22 cellular contexts compared by ENCODE assay signal in the genomic region with DNA sequence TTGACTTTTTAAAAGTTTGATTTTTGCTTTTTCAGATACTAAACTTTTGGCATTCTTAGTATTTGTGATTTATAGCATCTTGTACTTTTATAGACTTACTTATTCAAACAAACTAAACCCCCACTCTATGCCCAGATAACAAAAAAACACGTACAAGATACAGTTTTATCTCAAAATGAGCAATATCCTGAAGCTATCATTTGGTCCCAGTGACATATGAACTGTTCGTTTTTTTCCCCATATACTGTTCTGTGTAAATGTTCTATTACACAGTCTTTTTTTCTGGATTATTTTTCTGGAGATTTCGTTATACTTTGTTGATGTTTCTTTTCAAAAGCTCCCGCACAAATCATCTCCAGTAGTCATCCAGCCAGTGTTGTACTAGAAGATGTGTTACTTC. TPM values are rescaled to one million over a fixed set of nuclear protein-coding genes. Genes with fewer than 3 reads are reported as not detected.
DNase-seq lines count a peak whose midpoint lies in the region; ATAC-seq, FAIRE-seq and TF ChIP-seq lines count a peak whose summit lies in the region.
"Had no signal": no experiment of that assay in that cellular context is flagged by ENCODE, and none has a peak within 500 bp of the region (broad histone marks: within the 10 kb centered on the region; RNA-seq: fewer than 3 reads in every experiment).

No MANE protein-coding gene starts in this region.

- H3K9ac ChIP-seq in K562 (ENCODE audit: insufficient read depth in 1 of 2, low read depth in 2 of 2, low read length in 2 of 2), result no peak overlapping the region
- H3K9ac ChIP-seq in smooth muscle cell (ENCODE audit: low read depth), result peak overlapping the region; percentile 4

- H3K4me3 ChIP-seq in K562 (no peak overlapping the region), lower lobe of right lung (no peak overlapping the region), smooth muscle cell (no peak overlapping the region), dorsolateral prefrontal cortex (no peak overlapping the region)
- H3K4me3 ChIP-seq: GM23338 had no signal

- no peak for FAIRE-seq in K562 (lab: Jason Lieb, UNC)
- FAIRE-seq: G401.6, GM12891 had no signal

- TF ChIP-seq CTCF in HFFc6 (IDR thresholded peaks at IDR 0.05), result no peak
- no peak for TF ChIP-seq CTCF in K562 (IDR thresholded peaks at IDR 0.05 in 2 of 3, conservative IDR thresholded peaks at IDR 0.05 in 1 of 3; ENCODE audit: insufficient read depth in 2 of 3, low read depth in 1 of 3, low read length in 3 of 3)
- no peak for TF ChIP-seq CTCF in lower lobe of right lung (IDR thresholded peaks at IDR 0.05)
- no peak for TF ChIP-seq CTCF in smooth muscle cell (IDR thresholded peaks at IDR 0.05; ENCODE audit: borderline replicate concordance, insufficient read depth, poor library complexity, severe bottlenecking)
- no peak for TF ChIP-seq CTCF in dorsolateral prefrontal cortex (IDR thresholded peaks at IDR 0.05 in 54 of 56, conservative IDR thresholded peaks at IDR 0.05 in 2 of 56; ENCODE audit: low read depth in 1 of 56, partially characterized antibody in 56 of 56)

- H3K4me1 ChIP-seq in K562 (replicated peaks in 1 of 2; ENCODE audit: control insufficient read depth in 2 of 2, insufficient read depth in 2 of 2, low read length in 2 of 2) (peaks cover 9 to 37% of the 10 kb centered on the region in 2 experiments; a peak in 4 of 5 replicates), lower lobe of right lung (peaks cover 24% of the 10 kb centered on the region), smooth muscle cell (ENCODE audit: low read depth) (peaks cover 8% of the 10 kb centered on the region)

- H4K20me1 ChIP-seq in K562 (replicated peaks; ENCODE audit: control insufficient read depth, insufficient read depth, low read length) (no peaks in the 10 kb centered on the region), smooth muscle cell (ENCODE audit: low read depth) (no peaks in the 10 kb centered on the region)

- peak overlapping the region; percentile 32 for H3K27ac Mint-ChIP-seq in HFFc6
- H3K27ac Mint-ChIP-seq: activated naive CD4-positive, alpha-beta T cell treated with anti-CD3 and anti-CD28 coated beads, Interleukin-2, amount 50 U/mL, for 72 hours; GM23338; stimulated activated naive B cell treated with anti-CD40 and anti-IgM and Interleukin-4, amounts not matched to agents 10 μg/mL and 1 μg/mL and 100 μg/mL, for 72 hours had no signal

- H3K9me3 ChIP-seq in K562 (replicated peaks; ENCODE audit: control insufficient read depth, insufficient read depth, low read depth, low read length), result no peaks in the 10 kb centered on the region
- no peaks in the 10 kb centered on the region for H3K9me3 ChIP-seq in lower lobe of right lung
- no peaks in the 10 kb centered on the region for H3K9me3 ChIP-seq in smooth muscle cell (replicated peaks; ENCODE audit: low read depth)
- H3K9me3 ChIP-seq: Caco-2 had no signal

- H3K4me1 Mint-ChIP-seq in HFFc6 (ENCODE audit: low read depth), result peaks cover 51% of the 10 kb centered on the region

- no peaks in the 10 kb centered on the region for H3K36me3 Mint-ChIP-seq in HFFc6 (ENCODE audit: low read depth)
- H3K36me3 Mint-ChIP-seq: activated naive CD4-positive, alpha-beta T cell treated with anti-CD3 and anti-CD28 coated beads, Interleukin-2, amount 50 U/mL, for 72 hours; stimulated activated naive B cell treated with anti-CD40 and anti-IgM and Interleukin-4, amounts not matched to agents 10 μg/mL and 1 μg/mL and 100 μg/mL, for 72 hours had no signal

- H3K27ac ChIP-seq in K562 (ENCODE audit: extremely low read depth, low read depth, low read length) (no peak overlapping the region), lower lobe of right lung (peak overlapping the region; percentile 51), smooth muscle cell (ENCODE audit: low read depth) (peak overlapping the region; percentile 73), dorsolateral prefrontal cortex (peak overlapping the region in 8 of 59 donors; percentile 7 to 60 (median 30))

- no TSS peak for BruUV-seq in K562 (replicated peaks; lab: Mats Ljungman, UMichigan)

- in situ Hi-C loops in K562 (cut with MboI), result no loop called here

- no peaks in the 10 kb centered on the region for H3K36me3 ChIP-seq in K562 (ENCODE audit: control insufficient read depth, insufficient read depth, low read length)
- no peaks in the 10 kb centered on the region for H3K36me3 ChIP-seq in lower lobe of right lung
- H3K36me3 ChIP-seq in smooth muscle cell (ENCODE audit: low read depth), result no peaks in the 10 kb centered on the region

- POLR2A ChIA-PET in K562 (lab: Yijun Ruan, JAX), result interaction anchor here (0.6 to 1.1 kb wide), 3 partner anchors 11 to 53 kb away, joined by 3 to 4 read pairs (median 3); a partner anchor contains a TSS

- DNase-seq in HFFc6 (no peak), K562 (ENCODE audit: extremely low read depth in 1 of 4, low spot score in 3 of 4) (no peak), lower lobe of right lung (no peak), smooth muscle cell (lab: John Stamatoyannopoulos, UW; ENCODE audit: unreplicated experiment) (no peak), MV-4-11 (lab: John Stamatoyannopoulos, UW) (no peak), dorsolateral prefrontal cortex (no peak)
- no peak for DNase-seq in activated effector memory CD4-positive, alpha-beta T cell treated with anti-CD3 and anti-CD28 coated beads, Interleukin-2, amount 50 U/mL, for 16 hours
- DNase-seq: activated CD4-positive, alpha-beta T cell treated with anti-CD3 and anti-CD28 coated beads, Interleukin-2, amount 50 U/mL, for 48 hours; activated T-cell treated with anti-CD3 and anti-CD28 coated beads, Interleukin-2, amount 50 U/mL, for 4 hours; central memory CD4-positive, alpha-beta T cell; glutamatergic neuron; KG1; NCI-H1092 treated with DMSO at 0.1 percent for 48 hours; NCI-H2171; NCI-H774; stimulated activated naive B cell treated with anti-CD40 and anti-IgM and Interleukin-4, amounts not matched to agents 10 μg/mL and 1 μg/mL and 100 μg/mL, for 72 hours had no signal

- H3K27me3 Mint-ChIP-seq in HFFc6 (ENCODE audit: insufficient read depth), result peaks cover 3% of the 10 kb centered on the region; the same call in 1 of the 2 replicates
- H3K27me3 Mint-ChIP-seq: stimulated activated naive B cell treated with anti-CD40 and anti-IgM and Interleukin-4, amounts not matched to agents 10 μg/mL and 1 μg/mL and 100 μg/mL, for 72 hours had no signal

- H2AFZ ChIP-seq in K562 (ENCODE audit: low read depth, low read length) (no peak overlapping the region), smooth muscle cell (ENCODE audit: low read depth) (no peak overlapping the region)
- H2AFZ ChIP-seq: GM23338 had no signal

- intact Hi-C loops in K562 (cut with micrococcal nuclease) (no loop called here), lower lobe of right lung (cut with DNase I) (no loop called here), dorsolateral prefrontal cortex (cut with DNase I) (no loop called here)

- peaks cover 31% of the 10 kb centered on the region for H3F3A ChIP-seq in smooth muscle cell (ENCODE audit: low read depth)

- CTCF ChIA-PET in K562 (lab: Yijun Ruan, JAX; ENCODE audit: low intra/inter-chr PET ratio), result no interaction called here

- H3K9me1 ChIP-seq in K562 (ENCODE audit: control insufficient read depth, insufficient read depth, low read length), result no peaks in the 10 kb centered on the region

- H3K4me2 ChIP-seq in K562 (ENCODE audit: insufficient read depth, low read length) (no peak overlapping the region), smooth muscle cell (peak overlapping the region; percentile 68)
- H3K4me2 ChIP-seq: GM23338 had no signal

- TF ChIP-seq POLR2A in K562 (conservative IDR thresholded peaks at IDR 0.05), result no peak

- peak overlapping the region; percentile 16; the same call in 1 of the 2 replicates for H3K4me3 Mint-ChIP-seq in HFFc6
- H3K4me3 Mint-ChIP-seq: activated T-cell treated with anti-CD3 and anti-CD28 coated beads, Interleukin-2, amount 50 U/mL, for 4 hours; GM23338; stimulated activated naive B cell treated with anti-CD40 and anti-IgM and Interleukin-4, amounts not matched to agents 10 μg/mL and 1 μg/mL and 100 μg/mL, for 72 hours had no signal

- WGBS in K562 (ENCODE audit: insufficient coverage, low coverage, missing lambda C conversion rate), result 3% methylated on average over 4 of the region's 4 CpGs
- WGBS in smooth muscle cell (ENCODE audit: low lambda C conversion rate), result 40% methylated on average over 4 of the region's 4 CpGs

- H3K79me2 ChIP-seq in K562 (ENCODE audit: control insufficient read depth, insufficient read depth, low read length), result no peaks in the 10 kb centered on the region
- H3K79me2 ChIP-seq in smooth muscle cell (ENCODE audit: low read depth), result peaks cover 34% of the 10 kb centered on the region

- H3K27me3 ChIP-seq in K562 (ENCODE audit: control insufficient read depth in 2 of 2, insufficient read depth in 2 of 2, low read length in 2 of 2), result no peaks in the 10 kb centered on the region
- H3K27me3 ChIP-seq in lower lobe of right lung (ENCODE audit: low read depth), result no peaks in the 10 kb centered on the region
- H3K27me3 ChIP-seq in smooth muscle cell (ENCODE audit: low read depth), result no peaks in the 10 kb centered on the region
- H3K27me3 ChIP-seq in dorsolateral prefrontal cortex, result no peaks in the 10 kb centered on the region

- TF ChIP-seq RAD21 in K562 (CRISPR knock-in tag; conservative IDR thresholded peaks at IDR 0.05 in 1 of 2, IDR thresholded peaks at IDR 0.05 in 1 of 2), result no peak

- ATAC-seq in K562, result no peak
- no peak for ATAC-seq in lower lobe of right lung
- ATAC-seq in GM18907 (IDR thresholded peaks at IDR 0.05; ENCODE audit: unreplicated experiment), result no peak
- ATAC-seq: activated naive CD4-positive, alpha-beta T cell treated with anti-CD3 and anti-CD28 coated beads, Interleukin-2, amount 50 U/mL, for 72 hours; activated T-cell treated with anti-CD3 and anti-CD28 coated beads, Interleukin-2, amount 50 U/mL, for 4 hours; GM23338; stimulated activated naive B cell treated with anti-CD40 and anti-IgM and Interleukin-4, amounts not matched to agents 10 μg/mL and 1 μg/mL and 100 μg/mL, for 72 hours had no signal

- H3K9me3 Mint-ChIP-seq in HFFc6, result no peaks in the 10 kb centered on the region
- H3K9me3 Mint-ChIP-seq: activated naive CD4-positive, alpha-beta T cell treated with anti-CD3 and anti-CD28 coated beads, Interleukin-2, amount 50 U/mL, for 72 hours; activated T-cell treated with anti-CD3 and anti-CD28 coated beads, Interleukin-2, amount 50 U/mL, for 4 hours; GM23338; stimulated activated naive B cell treated with anti-CD40 and anti-IgM and Interleukin-4, amounts not matched to agents 10 μg/mL and 1 μg/mL and 100 μg/mL, for 72 hours had no signal

- no peak for TF ChIP-seq EP300 in K562 (IDR thresholded peaks at IDR 0.05; ENCODE audit: low read length)

RNA-seq across cellular contexts. Expression of a gene that starts 27.3 kb away (rescaled TPM):
- 100 to 1,000 TPM; 161 to 219 (median 188) TPM for total RNA-seq in HFFc6 (2021; fragmentation: NEBNext Ultra II Directional; extraction: Animal tissue kit (Norgen Biotek cat#: 25700))
- total RNA-seq in K562 (2011; cell fraction: chromatin; rRNA removed; ENCODE audit: low replicate concordance), result 69.8 and 104 TPM in 2 replicates
- 129 and 134 TPM in 2 replicates for total RNA-seq in K562 (2011; cell fraction: nucleolus; rRNA removed)
- total RNA-seq in K562 (2011; cell fraction: nucleoplasm; rRNA removed), result 110 and 125 TPM in 2 replicates
- total RNA-seq in K562 (2014; rRNA removed) (24.7 and 26.4 TPM in 2 replicates), K562 (2014; rRNA removed; fragmentation: Illumina TruSeq; extraction: Trizol) (40.2 and 47.5 TPM in 2 replicates), K562 (2015; rRNA removed; fragmentation: Illumina TruSeq; extraction: Trizol) (32.5 and 34.7 TPM in 2 replicates), K562 (2021) (43.1 and 48.8 TPM in 2 replicates), lower lobe of right lung (133 TPM), smooth muscle cell (84.9 and 96.0 TPM in 2 replicates), dorsolateral prefrontal cortex (100 to 1,000 TPM; 107 to 236 (median 191) TPM)
- polyA plus RNA-seq in K562 (2011; rRNA removed) (107 and 130 TPM in 2 replicates), K562 (2014; fragmentation: Illumina TruSeq; extraction: Trizol) (55.6 and 58.3 TPM in 2 replicates), K562 (2014; fragmentation: Nextera tagmentation; extraction: Ambion mirVana) (10 to 100 TPM; 73.1 to 93.2 TPM), K562 (2014; rRNA removed) (34.7 and 38.6 TPM in 2 replicates), smooth muscle cell (99.5 and 106 TPM in 2 replicates)
- polyA plus RNA-seq in K562 (2011; cell fraction: cytosol; rRNA removed), result 115 and 165 TPM in 2 replicates
- 76.3 and 79.4 TPM in 2 replicates for polyA plus RNA-seq in K562 (2011; cell fraction: nucleus; rRNA removed)
- 42.5 and 62.4 TPM in 2 replicates for polyA plus RNA-seq in K562 (2012)
- polyA minus RNA-seq in K562 (2011; rRNA and poly(A)+ RNA removed), result 202 and 263 TPM in 2 replicates
- 83.5 and 95.9 TPM in 2 replicates for polyA minus RNA-seq in K562 (2011; cell fraction: cytosol; rRNA and poly(A)+ RNA removed)
- polyA minus RNA-seq in K562 (2011; cell fraction: nucleus; rRNA and poly(A)+ RNA removed), result 25.7 and 39.3 TPM in 2 replicates

RNA-seq across cellular contexts. Expression of a gene that starts 33.3 kb away (rescaled TPM):
- total RNA-seq in HFFc6 (2021; fragmentation: NEBNext Ultra II Directional; extraction: Animal tissue kit (Norgen Biotek cat#: 25700)), result 10 to 100 TPM; 35.5 to 57.6 (median 52.0) TPM
- total RNA-seq in K562 (2011; cell fraction: chromatin; rRNA removed; ENCODE audit: low replicate concordance), result 1.0 TPM in 1 of 2 replicates, not detected in the other
- 0.83 and 0.92 TPM in 2 replicates for total RNA-seq in K562 (2011; cell fraction: nucleolus; rRNA removed)
- total RNA-seq in K562 (2011; cell fraction: nucleoplasm; rRNA removed), result 0.59 and 0.92 TPM in 2 replicates
- total RNA-seq in K562 (2014; rRNA removed) (4.9 and 7.4 TPM in 2 replicates), K562 (2014; rRNA removed; fragmentation: Illumina TruSeq; extraction: Trizol) (1.6 and 2.9 TPM in 2 replicates), K562 (2015; rRNA removed; fragmentation: Illumina TruSeq; extraction: Trizol) (5.0 and 6.1 TPM in 2 replicates), K562 (2021) (4.7 and 5.1 TPM in 2 replicates), lower lobe of right lung (61.6 TPM), smooth muscle cell (81.4 and 86.1 TPM in 2 replicates), dorsolateral prefrontal cortex (100 to 1,000 TPM in 6 of 120 experiments, 10 to 100 TPM in 114; 35.0 to 115 (median 72.9) TPM)
- polyA plus RNA-seq in K562 (2011; rRNA removed) (3.0 and 4.6 TPM in 2 replicates), K562 (2014; fragmentation: Illumina TruSeq; extraction: Trizol) (6.2 and 7.0 TPM in 2 replicates), K562 (2014; fragmentation: Nextera tagmentation; extraction: Ambion mirVana) (under 1 TPM; 0.13 to 0.74 TPM), K562 (2014; rRNA removed) (5.7 and 7.6 TPM in 2 replicates), smooth muscle cell (67.5 and 68.9 TPM in 2 replicates)
- 6.9 and 7.3 TPM in 2 replicates for polyA plus RNA-seq in K562 (2011; cell fraction: cytosol; rRNA removed)
- polyA plus RNA-seq in K562 (2011; cell fraction: nucleus; rRNA removed), result 3.2 and 3.7 TPM in 2 replicates
- 6.9 and 7.4 TPM in 2 replicates for polyA plus RNA-seq in K562 (2012)
- polyA minus RNA-seq in K562 (2011; rRNA and poly(A)+ RNA removed), result 1.9 and 2.4 TPM in 2 replicates
- 1.7 and 3.8 TPM in 2 replicates for polyA minus RNA-seq in K562 (2011; cell fraction: cytosol; rRNA and poly(A)+ RNA removed)
- polyA minus RNA-seq in K562 (2011; cell fraction: nucleus; rRNA and poly(A)+ RNA removed), result 0.44 and 0.81 TPM in 2 replicates
